Comparison of ENCODE assay signal across 8 cellular contexts in the genomic region with DNA sequence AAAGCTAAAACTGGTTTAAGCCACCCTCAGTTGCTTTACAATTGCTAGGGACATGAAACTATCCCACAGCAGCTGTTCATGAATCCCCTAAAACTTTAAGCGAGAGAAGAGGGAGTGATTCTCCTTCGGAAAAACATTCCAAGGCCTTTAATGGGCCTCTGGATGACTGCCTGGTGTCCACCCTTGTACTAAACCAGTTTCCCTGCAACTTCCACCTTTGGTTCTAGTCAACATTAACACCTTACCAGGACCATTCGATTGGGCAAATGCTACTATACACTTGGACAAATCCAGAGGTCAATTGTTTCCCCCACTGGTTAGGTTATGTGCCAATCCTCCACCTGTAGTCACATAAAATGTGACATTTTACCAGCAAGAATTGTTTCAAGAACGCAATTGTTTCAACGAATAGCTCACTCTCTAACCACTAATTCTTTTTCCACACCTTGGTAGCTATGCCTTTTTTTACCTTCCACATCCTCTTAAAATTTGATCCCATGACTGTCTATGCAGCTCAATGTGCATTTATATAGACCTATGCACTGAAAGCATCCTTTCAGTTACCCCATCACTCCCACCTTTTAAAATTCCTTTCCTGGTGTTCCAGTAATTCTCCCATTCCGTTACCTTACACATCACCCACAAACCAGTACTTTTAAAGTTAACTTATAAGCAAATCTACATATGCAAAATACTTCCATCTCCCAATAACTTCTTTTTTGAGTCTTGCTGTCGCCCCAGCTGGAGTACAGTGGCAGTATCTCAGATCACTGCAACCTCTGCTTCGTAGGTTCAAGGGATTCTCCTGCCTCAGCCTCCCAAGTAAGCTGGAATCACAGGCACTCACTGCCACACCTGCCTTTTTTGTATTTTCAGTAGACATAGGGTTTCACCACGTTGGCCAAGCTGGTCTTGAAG. TPM values are rescaled to one million over a fixed set of nuclear protein-coding genes. Genes with fewer than 3 reads are reported as not detected.
DNase-seq lines count a peak whose midpoint lies in the region; ATAC-seq and TF ChIP-seq lines count a peak whose summit lies in the region.

No MANE protein-coding gene starts in this region.

- H3K4me3 Mint-ChIP-seq in activated CD8-positive, alpha-beta T cell treated with anti-CD3 and anti-CD28 coated beads for 36 hours = peak overlapping the region; percentile 45
- peak overlapping the region; percentile 73 for H3K4me3 Mint-ChIP-seq in glutamatergic neuron (ENCODE audit: unreplicated experiment)
- H3K4me3 Mint-ChIP-seq in stimulated activated effector memory CD8-positive, alpha-beta T cell treated with anti-CD3 and anti-CD28 coated beads, Interleukin-12 subunit alpha, Interleukin-12 subunit beta, amount 100 ng/mL, for 72 hours = peak overlapping the region; percentile 59

- in situ Hi-C loops in GM18951 (cut with MboI; ENCODE audit: low sequenced_read_pairs, unreplicated experiment) = loop anchor here (25.0 kb wide), 1 partner anchor 874 kb away; no protein-coding TSS in a partner anchor

- no peak overlapping the region for H3K27ac ChIP-seq in WERI-Rb-1

- TF ChIP-seq CTCF in activated CD8-positive, alpha-beta T cell treated with anti-CD3 and anti-CD28 coated beads for 36 hours (IDR thresholded peaks at IDR 0.05) = no peak
- TF ChIP-seq CTCF in glutamatergic neuron (IDR thresholded peaks at IDR 0.05; ENCODE audit: partially characterized antibody, unreplicated experiment) (no peak), WERI-Rb-1 (IDR thresholded peaks at IDR 0.05; ENCODE audit: low read depth, low read length) (no peak)

- POLR2A ChIA-PET in activated CD8-positive, alpha-beta T cell treated with anti-CD3 and anti-CD28 coated beads for 36 hours (lab: Charles Lee) = interaction anchor here (0.6 to 4.2 kb wide), 12 partner anchors 10 to 1192 kb away, joined by 3 to 39 read pairs (median 4); no protein-coding TSS in a partner anchor

- no peaks in the 10 kb centered on the region for H3K27me3 ChIP-seq in WERI-Rb-1 (ENCODE audit: insufficient read depth, low read depth, severe bottlenecking)

- peak; percentile 8 for TF ChIP-seq POLR2A in GM18951 (IDR thresholded peaks at IDR 0.05; ENCODE audit: extremely low read depth, insufficient read depth, insufficient read length)

- no peaks in the 10 kb centered on the region for H3K9me3 Mint-ChIP-seq in activated CD8-positive, alpha-beta T cell treated with anti-CD3 and anti-CD28 coated beads for 36 hours
- peaks cover 19% of the 10 kb centered on the region for H3K9me3 Mint-ChIP-seq in glutamatergic neuron (ENCODE audit: unreplicated experiment)
- no peaks in the 10 kb centered on the region for H3K9me3 Mint-ChIP-seq in stimulated activated effector memory CD8-positive, alpha-beta T cell treated with anti-CD3 and anti-CD28 coated beads, Interleukin-12 subunit alpha, Interleukin-12 subunit beta, amount 100 ng/mL, for 72 hours

- no peak for ATAC-seq in activated CD8-positive, alpha-beta T cell treated with anti-CD3 and anti-CD28 coated beads for 36 hours
- ATAC-seq in stimulated activated effector memory CD8-positive, alpha-beta T cell treated with anti-CD3 and anti-CD28 coated beads, Interleukin-12 subunit alpha, Interleukin-12 subunit beta, amount 100 ng/mL, for 72 hours = no peak
- ATAC-seq in GM18867 (IDR thresholded peaks at IDR 0.05; ENCODE audit: unreplicated experiment) = no peak
- ATAC-seq in left lobe of liver = no peak

- intact Hi-C loops in activated CD8-positive, alpha-beta T cell treated with anti-CD3 and anti-CD28 coated beads for 36 hours (cut with micrococcal nuclease) = no loop called here

- H3K4me1 Mint-ChIP-seq in activated CD8-positive, alpha-beta T cell treated with anti-CD3 and anti-CD28 coated beads for 36 hours (ENCODE audit: low read depth) = peaks cover 49% of the 10 kb centered on the region
- H3K4me1 Mint-ChIP-seq in glutamatergic neuron (ENCODE audit: low read depth, unreplicated experiment) = peaks cover 26% of the 10 kb centered on the region
- peaks cover 59% of the 10 kb centered on the region for H3K4me1 Mint-ChIP-seq in stimulated activated effector memory CD8-positive, alpha-beta T cell treated with anti-CD3 and anti-CD28 coated beads, Interleukin-12 subunit alpha, Interleukin-12 subunit beta, amount 100 ng/mL, for 72 hours

- CTCF ChIA-PET in activated CD8-positive, alpha-beta T cell treated with anti-CD3 and anti-CD28 coated beads for 36 hours (lab: Charles Lee) = interaction anchor here (0.7 to 2.8 kb wide), 2 partner anchors 16 to 31 kb away, joined by 3 to 23 read pairs; no protein-coding TSS in a partner anchor

- H3K4me3 ChIP-seq in WERI-Rb-1 (ENCODE audit: low read depth, low read length) = no peak overlapping the region

- no peaks in the 10 kb centered on the region for H3K9me3 ChIP-seq in WERI-Rb-1 (ENCODE audit: severe bottlenecking)

- H3K36me3 ChIP-seq in WERI-Rb-1 = peaks cover 24% of the 10 kb centered on the region

- DNase-seq in activated CD8-positive, alpha-beta T cell treated with anti-CD3 and anti-CD28 coated beads for 36 hours = no peak
- DNase-seq in glutamatergic neuron = no peak
- no peak for DNase-seq in stimulated activated effector memory CD8-positive, alpha-beta T cell treated with anti-CD3 and anti-CD28 coated beads, Interleukin-12 subunit alpha, Interleukin-12 subunit beta, amount 100 ng/mL, for 72 hours (ENCODE audit: low spot score in 2 of 2)
- DNase-seq in left lobe of liver (ENCODE audit: low spot score) = no peak
- no peak for DNase-seq in COLO668 (lab: John Stamatoyannopoulos, UW; ENCODE audit: unreplicated experiment)
- DNase-seq in WERI-Rb-1 = no peak

- peak overlapping the region; percentile 70 for H3K27ac Mint-ChIP-seq in activated CD8-positive, alpha-beta T cell treated with anti-CD3 and anti-CD28 coated beads for 36 hours
- H3K27ac Mint-ChIP-seq in glutamatergic neuron (ENCODE audit: unreplicated experiment) = no peak overlapping the region
- peak overlapping the region; percentile 89 for H3K27ac Mint-ChIP-seq in stimulated activated effector memory CD8-positive, alpha-beta T cell treated with anti-CD3 and anti-CD28 coated beads, Interleukin-12 subunit alpha, Interleukin-12 subunit beta, amount 100 ng/mL, for 72 hours

- no peaks in the 10 kb centered on the region for H3K27me3 Mint-ChIP-seq in activated CD8-positive, alpha-beta T cell treated with anti-CD3 and anti-CD28 coated beads for 36 hours
- H3K27me3 Mint-ChIP-seq in glutamatergic neuron (ENCODE audit: unreplicated experiment) = peaks cover 23% of the 10 kb centered on the region

- H3K36me3 Mint-ChIP-seq in activated CD8-positive, alpha-beta T cell treated with anti-CD3 and anti-CD28 coated beads for 36 hours (ENCODE audit: low read depth) = peaks cover 40% of the 10 kb centered on the region
- H3K36me3 Mint-ChIP-seq in glutamatergic neuron (ENCODE audit: unreplicated experiment) = peaks cover 16% of the 10 kb centered on the region
- H3K36me3 Mint-ChIP-seq in stimulated activated effector memory CD8-positive, alpha-beta T cell treated with anti-CD3 and anti-CD28 coated beads, Interleukin-12 subunit alpha, Interleukin-12 subunit beta, amount 100 ng/mL, for 72 hours = peaks cover 65% of the 10 kb centered on the region

RNA-seq across cellular contexts. Expression of a gene that starts 3.6 kb away (rescaled TPM):
- total RNA-seq in activated CD8-positive, alpha-beta T cell treated with anti-CD3 and anti-CD28 coated beads for 36 hours = 1,000 to 10,000 TPM in 1 of 2 experiments, 100 to 1,000 TPM in 1; 963 to 1,010 TPM
- 966 TPM for total RNA-seq in glutamatergic neuron (ENCODE audit: unreplicated experiment)
- total RNA-seq in left lobe of liver = 436 TPM

RNA-seq across cellular contexts. Expression of a gene that starts 47.2 kb away (rescaled TPM):
- 10 to 100 TPM; 36.2 to 38.1 TPM for total RNA-seq in activated CD8-positive, alpha-beta T cell treated with anti-CD3 and anti-CD28 coated beads for 36 hours
- total RNA-seq in glutamatergic neuron (ENCODE audit: unreplicated experiment) = 25.1 TPM
- total RNA-seq in left lobe of liver = 170 TPM
